In the genomic region with DNA sequence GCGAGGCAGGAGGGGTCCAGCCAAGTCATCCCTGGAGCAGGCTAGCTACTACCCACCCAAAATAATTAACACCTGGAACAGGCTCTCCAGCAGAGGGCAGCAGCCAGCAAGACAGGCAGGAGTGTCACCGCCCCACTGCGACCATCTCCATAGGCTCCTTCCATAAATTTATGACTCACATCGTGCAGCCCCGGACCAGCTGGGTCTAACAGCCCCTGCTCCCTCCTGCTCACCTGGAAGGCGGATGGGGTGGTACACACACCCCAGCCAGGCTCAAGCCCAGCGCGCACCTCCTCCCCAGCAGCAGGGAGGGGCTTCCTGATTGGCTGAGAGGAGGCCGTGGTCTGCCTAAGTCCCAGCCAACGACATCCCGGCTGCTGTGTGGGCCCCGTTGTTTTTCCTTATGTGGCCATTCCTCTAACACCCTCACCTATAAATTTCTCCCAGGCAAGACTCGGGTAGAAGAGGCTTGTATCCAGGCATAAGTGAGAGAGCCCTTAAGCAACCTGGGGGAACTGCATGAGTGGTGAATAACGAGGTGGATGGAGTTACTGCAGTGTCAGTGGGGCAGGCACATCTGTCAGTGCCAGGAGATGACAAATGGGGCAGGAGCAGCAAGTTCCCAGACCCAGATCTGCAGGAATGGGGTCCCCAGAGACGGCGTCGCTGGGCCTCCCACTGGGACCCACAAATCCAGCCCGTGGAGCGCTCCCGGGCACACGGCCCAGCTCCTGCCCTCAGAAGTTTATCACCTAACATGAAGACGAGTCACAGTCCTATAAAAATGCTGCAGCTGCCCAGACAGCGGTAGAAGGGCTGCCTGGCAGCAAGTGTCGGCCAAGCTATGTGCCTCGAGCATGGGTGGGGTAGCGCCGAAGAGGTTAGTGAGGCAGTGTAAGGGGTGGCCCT, we compare ENCODE assay signal across 8 cellular contexts. TPM values are rescaled to one million over a fixed set of nuclear protein-coding genes. Genes with fewer than 3 reads are reported as not detected.
A peak's percentile ranks its signal among the peaks of the same experiment; 100 is the strongest.
DNase-seq lines count a peak whose midpoint lies in the region; ATAC-seq and TF ChIP-seq lines count a peak whose summit lies in the region.

No MANE protein-coding gene starts in this region.

- no peak overlapping the region for H4K5ac ChIP-seq in mesendoderm (ENCODE audit: low read length)

- H3K9ac ChIP-seq in mesendoderm (ENCODE audit: low read length): peak overlapping the region; percentile 40

- H3K23ac ChIP-seq in mesendoderm (ENCODE audit: low read length): no peak overlapping the region

- H2BK5ac ChIP-seq in mesendoderm (ENCODE audit: low read length): no peak overlapping the region

- no peaks in the 10 kb centered on the region for H3K4me1 ChIP-seq in mesendoderm (ENCODE audit: control insufficient read depth, low read depth, low read length)

- intact Hi-C loops in CD14-positive monocyte (cut with micrococcal nuclease): no loop called here
- intact Hi-C loops in dorsolateral prefrontal cortex (cut with DNase I): loop anchor here in 1 of 2 donors (5.0 kb wide), 1 partner anchor 356 kb away; no protein-coding TSS in a partner anchor

- no peak overlapping the region for H3K18ac ChIP-seq in mesendoderm (ENCODE audit: low read length)

- H2AK5ac ChIP-seq in mesendoderm (ENCODE audit: low read length): no peak overlapping the region

- peak overlapping the region in 17 of 59 donors; percentile 5 to 61 (median 41) for H3K27ac ChIP-seq in dorsolateral prefrontal cortex
- no peak overlapping the region for H3K27ac ChIP-seq in mesendoderm (ENCODE audit: low read depth, low read length)

- peak overlapping the region; percentile 65 to 76 for H3K4me3 Mint-ChIP-seq in CD14-positive monocyte

- no peak for DNase-seq in CD14-positive monocyte (ENCODE audit: low spot score)
- DNase-seq in NCI-H748 (lab: John Stamatoyannopoulos, UW; ENCODE audit: unreplicated experiment): peak; percentile 82
- peak; percentile 24 to 55 for DNase-seq in activated CD4-positive, alpha-beta T cell treated with anti-CD3 and anti-CD28 coated beads, Interleukin-2, amount 50 U/mL, for 24 hours (ENCODE audit: low read depth in 1 of 2, low spot score in 1 of 2)
- DNase-seq in dorsolateral prefrontal cortex: peak in 5 of 10 donors; percentile 65 to 74 (median 67)
- peak; percentile 81 for DNase-seq in mesendoderm
- peak; percentile 33 to 34 for DNase-seq in stimulated activated CD8-positive, alpha-beta memory T cell treated with anti-CD3 and anti-CD28 coated beads, Interleukin-7, amount 100 ng/mL, for 1 hour (ENCODE audit: low read depth in 2 of 2)

- peak overlapping the region; percentile 60 for H3K56ac ChIP-seq in mesendoderm (ENCODE audit: low read length)

- H3K27ac Mint-ChIP-seq in CD14-positive monocyte: peak overlapping the region in 1 of 7 donors; percentile 57

- H3K27me3 Mint-ChIP-seq in CD14-positive monocyte (ENCODE audit: low read depth in 3 of 3): peaks cover 0 to 2% (median 0%) of the 10 kb centered on the region in 3 donors

- ATAC-seq in HG03103 (IDR thresholded peaks at IDR 0.05; ENCODE audit: low read depth, unreplicated experiment) (peak; percentile 54), HG03159 (IDR thresholded peaks at IDR 0.05; ENCODE audit: unreplicated experiment) (no peak)

- H4K8ac ChIP-seq in mesendoderm (ENCODE audit: low read depth, low read length): no peak overlapping the region

- H2BK15ac ChIP-seq in mesendoderm (replicated peaks; ENCODE audit: low read depth): no peak overlapping the region

- no peaks in the 10 kb centered on the region for H3K36me3 Mint-ChIP-seq in CD14-positive monocyte

- H3K4me3 ChIP-seq in dorsolateral prefrontal cortex (peak overlapping the region in 12 of 59 donors; percentile 5 to 46 (median 20)), mesendoderm (ENCODE audit: low read length) (no peak overlapping the region)

- H3K79me1 ChIP-seq in mesendoderm (ENCODE audit: low read length): no peaks in the 10 kb centered on the region

- no peak overlapping the region for H2BK120ac ChIP-seq in mesendoderm (ENCODE audit: low read depth, low read length)

- peaks cover 0 to 2% (median 0%) of the 10 kb centered on the region in 7 donors for H3K9me3 Mint-ChIP-seq in CD14-positive monocyte

- peak; percentile 74 for TF ChIP-seq CTCF in CD14-positive monocyte (IDR thresholded peaks at IDR 0.05)
- peak; percentile 10 to 70 (median 57) for TF ChIP-seq CTCF in dorsolateral prefrontal cortex (IDR thresholded peaks at IDR 0.05 in 54 of 56, conservative IDR thresholded peaks at IDR 0.05 in 2 of 56; ENCODE audit: low read depth in 1 of 56, partially characterized antibody in 56 of 56)

- peaks cover 6% of the 10 kb centered on the region for H3K4me1 Mint-ChIP-seq in CD14-positive monocyte

- H3K79me2 ChIP-seq in mesendoderm (ENCODE audit: control insufficient read depth, insufficient read depth, low read length): no peaks in the 10 kb centered on the region

- H3K4ac ChIP-seq in mesendoderm (ENCODE audit: low read depth, low read length): no peak overlapping the region

- WGBS in mesendoderm (ENCODE audit: extremely low coverage, insufficient coverage, low lambda C conversion rate): no CpG with 5 or more reads among the region's 27 CpGs

- peak overlapping the region; percentile 64 for H3K4me2 ChIP-seq in mesendoderm (ENCODE audit: low read length)

- H3K36me3 ChIP-seq in mesendoderm (ENCODE audit: control insufficient read depth, insufficient read depth, low read length): no peaks in the 10 kb centered on the region

- no peaks in the 10 kb centered on the region for H3K27me3 ChIP-seq in dorsolateral prefrontal cortex
- H3K27me3 ChIP-seq in mesendoderm (ENCODE audit: insufficient read depth, low read length, poor library complexity): no peaks in the 10 kb centered on the region

RNA-seq across cellular contexts. Expression of a gene that starts 43.1 kb away (rescaled TPM):
- polyA plus RNA-seq in CD14-positive monocyte: 10 to 100 TPM; 16.8 to 17.8 TPM
- 10 to 100 TPM; 15.1 to 42.7 (median 26.1) TPM for total RNA-seq in dorsolateral prefrontal cortex
- 19.1 TPM for polyA plus RNA-seq in mesendoderm (2013, experiment 1 of 2)
- polyA plus RNA-seq in mesendoderm (2013, experiment 2 of 2): 19.3 TPM
